8 cellular contexts compared by ENCODE assay signal in the genomic region with DNA sequence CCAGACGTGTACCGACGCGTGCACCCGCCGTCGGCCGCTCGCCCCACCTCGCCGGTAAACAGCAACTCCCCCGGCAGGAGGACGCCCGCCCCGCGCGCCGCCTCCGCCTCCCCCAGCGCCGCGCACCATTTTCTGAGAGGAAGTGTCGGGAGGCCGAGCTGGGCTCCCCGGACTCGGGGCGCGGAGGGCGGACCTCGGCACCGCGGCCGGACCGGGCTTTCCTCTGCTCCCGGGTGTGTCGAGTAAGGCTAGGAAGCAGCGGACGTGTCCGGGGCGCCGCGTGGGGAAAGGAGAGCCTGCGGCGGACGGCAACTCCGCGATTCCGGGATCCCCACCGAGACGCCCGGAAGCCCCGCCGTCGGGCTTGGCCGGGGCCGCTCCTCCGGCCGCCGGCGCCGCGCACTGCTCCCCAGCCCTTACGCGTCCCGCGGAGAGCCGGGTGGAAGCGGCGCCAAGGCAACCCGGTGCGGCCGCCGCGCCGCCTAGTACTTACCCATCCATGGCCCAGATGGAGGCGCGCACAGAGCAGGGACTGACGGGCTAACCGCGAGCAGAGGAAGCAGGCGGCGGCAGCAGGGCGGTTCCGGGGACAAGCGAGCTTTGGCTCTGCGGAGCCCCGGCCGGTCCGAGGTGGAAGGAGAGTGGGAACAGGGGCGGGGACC. TPM values are rescaled to one million over a fixed set of nuclear protein-coding genes. Genes with fewer than 3 reads are reported as not detected.
DNase-seq lines count a peak whose midpoint lies in the region; ATAC-seq and TF ChIP-seq lines count a peak whose summit lies in the region.

A gene with protein sequence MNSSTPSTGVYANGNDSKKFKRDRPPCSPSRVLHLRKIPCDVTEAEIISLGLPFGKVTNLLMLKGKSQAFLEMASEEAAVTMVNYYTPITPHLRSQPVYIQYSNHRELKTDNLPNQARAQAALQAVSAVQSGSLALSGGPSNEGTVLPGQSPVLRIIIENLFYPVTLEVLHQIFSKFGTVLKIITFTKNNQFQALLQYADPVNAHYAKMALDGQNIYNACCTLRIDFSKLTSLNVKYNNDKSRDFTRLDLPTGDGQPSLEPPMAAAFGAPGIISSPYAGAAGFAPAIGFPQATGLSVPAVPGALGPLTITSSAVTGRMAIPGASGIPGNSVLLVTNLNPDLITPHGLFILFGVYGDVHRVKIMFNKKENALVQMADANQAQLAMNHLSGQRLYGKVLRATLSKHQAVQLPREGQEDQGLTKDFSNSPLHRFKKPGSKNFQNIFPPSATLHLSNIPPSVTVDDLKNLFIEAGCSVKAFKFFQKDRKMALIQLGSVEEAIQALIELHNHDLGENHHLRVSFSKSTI (minus strand): TSS at position 643 of the 662 bp plus-strand sequence. CDS start 35,754 bp downstream, outside the sequence.

- peak; percentile 53 for ATAC-seq in GM19463 (IDR thresholded peaks at IDR 0.05; ENCODE audit: unreplicated experiment)

- H3K27ac ChIP-seq in stomach smooth muscle (ENCODE audit: low read length) = peak within 1 kb of the TSS; percentile 84

- peak within 1 kb of the TSS; percentile 97 for H3K4me3 Mint-ChIP-seq in neural crest cell

- no peaks in the 10 kb centered on the region for H3K36me3 Mint-ChIP-seq in neural crest cell (ENCODE audit: low read depth)

- no peaks in the 10 kb centered on the region for H3K4me1 ChIP-seq in stomach smooth muscle (ENCODE audit: control insufficient read depth, insufficient read depth, low read length)

- H3K36me3 ChIP-seq in stomach smooth muscle (ENCODE audit: control insufficient read depth in 2 of 2, insufficient read depth in 2 of 2, low read length in 2 of 2) = no peaks in the 10 kb centered on the region

- peaks cover 25% of the 10 kb centered on the region for H3K4me1 Mint-ChIP-seq in neural crest cell

- H3K9me3 ChIP-seq in stomach smooth muscle (ENCODE audit: control insufficient read depth in 2 of 2, low read length in 2 of 2) = no peaks in the 10 kb centered on the region

- peak; percentile 84 for DNase-seq in COR-L47 (lab: John Stamatoyannopoulos, UW)
- peak; percentile 56 for DNase-seq in HPDE6-E6E7 (ENCODE audit: extremely low spot score)
- DNase-seq in activated effector memory CD4-positive, alpha-beta T cell treated with Interleukin-2 at 50 U/mL for 16 hours = peak; percentile 75
- peak; percentile 48 for DNase-seq in fibroblast of the aortic adventitia (ENCODE audit: low read depth)
- DNase-seq in neural crest cell (ENCODE audit: low read depth, low spot score) = peak; percentile 51

- no peaks in the 10 kb centered on the region for H3K27me3 ChIP-seq in stomach smooth muscle (ENCODE audit: control insufficient read depth in 1 of 2, insufficient read depth in 2 of 2, low read length in 2 of 2)

- TF ChIP-seq CTCF in fibroblast of the aortic adventitia (IDR thresholded peaks at IDR 0.05; ENCODE audit: insufficient read depth, low read length) (no peak), neural crest cell (conservative IDR thresholded peaks at IDR 0.05) (peak; percentile 1)

- H3K4me3 ChIP-seq in fibroblast of the aortic adventitia (ENCODE audit: low read depth, low read length) (peak within 1 kb of the TSS; percentile 91), stomach smooth muscle (ENCODE audit: low read length in 2 of 2) (peak within 1 kb of the TSS; percentile 84 to 88)

- peak within 1 kb of the TSS; percentile 98 for H3K27ac Mint-ChIP-seq in neural crest cell (ENCODE audit: unreplicated experiment)

- no peaks in the 10 kb centered on the region for H3K9me3 Mint-ChIP-seq in neural crest cell

- H3K27me3 Mint-ChIP-seq in neural crest cell (ENCODE audit: low read depth) = peaks cover 10% of the 10 kb centered on the region

- H3K9ac ChIP-seq in stomach smooth muscle (ENCODE audit: low read length in 2 of 2) = peak within 1 kb of the TSS; percentile 79 to 84

TF ChIP-seq in PFSK-1, 5 proteins besides CTCF, POLR2A, EP300 and RAD21:
- TF ChIP-seq, protein P1, sequence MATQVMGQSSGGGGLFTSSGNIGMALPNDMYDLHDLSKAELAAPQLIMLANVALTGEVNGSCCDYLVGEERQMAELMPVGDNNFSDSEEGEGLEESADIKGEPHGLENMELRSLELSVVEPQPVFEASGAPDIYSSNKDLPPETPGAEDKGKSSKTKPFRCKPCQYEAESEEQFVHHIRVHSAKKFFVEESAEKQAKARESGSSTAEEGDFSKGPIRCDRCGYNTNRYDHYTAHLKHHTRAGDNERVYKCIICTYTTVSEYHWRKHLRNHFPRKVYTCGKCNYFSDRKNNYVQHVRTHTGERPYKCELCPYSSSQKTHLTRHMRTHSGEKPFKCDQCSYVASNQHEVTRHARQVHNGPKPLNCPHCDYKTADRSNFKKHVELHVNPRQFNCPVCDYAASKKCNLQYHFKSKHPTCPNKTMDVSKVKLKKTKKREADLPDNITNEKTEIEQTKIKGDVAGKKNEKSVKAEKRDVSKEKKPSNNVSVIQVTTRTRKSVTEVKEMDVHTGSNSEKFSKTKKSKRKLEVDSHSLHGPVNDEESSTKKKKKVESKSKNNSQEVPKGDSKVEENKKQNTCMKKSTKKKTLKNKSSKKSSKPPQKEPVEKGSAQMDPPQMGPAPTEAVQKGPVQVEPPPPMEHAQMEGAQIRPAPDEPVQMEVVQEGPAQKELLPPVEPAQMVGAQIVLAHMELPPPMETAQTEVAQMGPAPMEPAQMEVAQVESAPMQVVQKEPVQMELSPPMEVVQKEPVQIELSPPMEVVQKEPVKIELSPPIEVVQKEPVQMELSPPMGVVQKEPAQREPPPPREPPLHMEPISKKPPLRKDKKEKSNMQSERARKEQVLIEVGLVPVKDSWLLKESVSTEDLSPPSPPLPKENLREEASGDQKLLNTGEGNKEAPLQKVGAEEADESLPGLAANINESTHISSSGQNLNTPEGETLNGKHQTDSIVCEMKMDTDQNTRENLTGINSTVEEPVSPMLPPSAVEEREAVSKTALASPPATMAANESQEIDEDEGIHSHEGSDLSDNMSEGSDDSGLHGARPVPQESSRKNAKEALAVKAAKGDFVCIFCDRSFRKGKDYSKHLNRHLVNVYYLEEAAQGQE (IDR thresholded peaks at IDR 0.05; ENCODE audit: insufficient read depth in 1 of 2, low read depth in 2 of 2, low read length in 2 of 2) = no peak
- TF ChIP-seq TAF1 (IDR thresholded peaks at IDR 0.05; ENCODE audit: borderline replicate concordance, insufficient read depth, low read length) (peak; percentile 46; the same call in 1 of the 2 replicates), FOXP2 (optimal IDR thresholded peaks at IDR 0.05; ENCODE audit: borderline replicate concordance, extremely low read depth, extremely low read length, insufficient read depth) (peak; percentile 100), POLR2AphosphoS5 (IDR thresholded peaks at IDR 0.05; ENCODE audit: low read depth, low read length) (peak; percentile 50; the same call in 1 of the 2 replicates)

RNA-seq across cellular contexts. Expression of the gene that starts here (rescaled TPM):
- polyA plus RNA-seq in PFSK-1 (2012; ENCODE audit: insufficient read length, low read depth) = 9.7 TPM
- total RNA-seq in fibroblast of the aortic adventitia (ENCODE audit: low replicate concordance) (11.4 and 32.4 TPM in 2 replicates), neural crest cell (42.5 and 46.8 TPM in 2 replicates)

Comparison
In these comparisons a context has a peak if more than half of its experiments do, and no peak if none do; other contexts are left out.
1. Peak in every context shown above with its lines: DNase-seq, ATAC-seq, H3K4me3 ChIP-seq and H3K27ac ChIP-seq.